2 cellular contexts compared by ENCODE assay signal in the genomic region with DNA sequence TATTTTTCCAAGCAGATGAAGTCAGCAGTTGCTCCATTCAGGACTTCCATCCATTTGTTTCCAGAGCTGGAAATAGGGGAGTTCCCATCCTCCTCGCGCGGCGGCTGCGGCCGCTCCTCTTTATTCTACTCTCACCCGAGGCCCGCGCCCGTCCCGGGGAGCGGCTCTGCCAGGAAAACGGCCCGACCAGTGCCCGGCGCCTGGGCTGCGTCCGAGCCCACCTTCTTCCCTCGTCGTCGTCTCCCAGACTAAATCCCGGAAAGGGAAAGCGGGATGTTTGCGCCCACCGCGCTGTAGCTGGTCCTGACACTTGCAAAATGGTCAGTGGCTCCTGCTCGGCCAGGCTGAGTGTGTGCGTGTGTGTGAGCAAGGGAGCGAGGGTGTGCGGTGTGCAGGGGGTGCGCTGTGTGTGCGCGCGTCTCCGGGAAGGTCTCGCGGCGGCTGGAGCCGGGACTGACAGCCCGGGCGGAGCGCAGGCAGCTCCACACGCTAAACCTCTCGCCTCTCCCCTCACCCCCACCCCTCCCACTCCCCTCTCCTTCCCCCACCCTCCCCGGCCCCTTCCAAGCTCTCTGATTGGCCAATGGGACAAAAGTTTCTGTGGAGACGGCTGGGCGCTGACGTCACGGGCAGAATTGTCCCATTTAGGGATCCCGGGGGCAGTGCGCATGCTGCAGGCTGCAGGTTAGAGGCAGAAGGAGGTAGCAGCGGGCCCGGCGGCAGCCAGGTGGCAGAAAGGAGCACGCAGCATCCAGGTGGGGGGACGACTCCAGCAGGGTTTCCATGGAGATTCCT.
TF ChIP-seq lines count a peak whose summit lies in the region.

A gene with protein sequence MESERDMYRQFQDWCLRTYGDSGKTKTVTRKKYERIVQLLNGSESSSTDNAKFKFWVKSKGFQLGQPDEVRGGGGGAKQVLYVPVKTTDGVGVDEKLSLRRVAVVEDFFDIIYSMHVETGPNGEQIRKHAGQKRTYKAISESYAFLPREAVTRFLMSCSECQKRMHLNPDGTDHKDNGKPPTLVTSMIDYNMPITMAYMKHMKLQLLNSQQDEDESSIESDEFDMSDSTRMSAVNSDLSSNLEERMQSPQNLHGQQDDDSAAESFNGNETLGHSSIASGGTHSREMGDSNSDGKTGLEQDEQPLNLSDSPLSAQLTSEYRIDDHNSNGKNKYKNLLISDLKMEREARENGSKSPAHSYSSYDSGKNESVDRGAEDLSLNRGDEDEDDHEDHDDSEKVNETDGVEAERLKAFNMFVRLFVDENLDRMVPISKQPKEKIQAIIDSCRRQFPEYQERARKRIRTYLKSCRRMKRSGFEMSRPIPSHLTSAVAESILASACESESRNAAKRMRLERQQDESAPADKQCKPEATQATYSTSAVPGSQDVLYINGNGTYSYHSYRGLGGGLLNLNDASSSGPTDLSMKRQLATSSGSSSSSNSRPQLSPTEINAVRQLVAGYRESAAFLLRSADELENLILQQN (minus strand): TSS at position 491 of the 795 bp plus-strand sequence. CDS start 1,660 bp downstream, outside the sequence.

TF ChIP-seq in IMR-90, 13 proteins besides CTCF, POLR2A, EP300 and RAD21:
- TF ChIP-seq NFE2L2 (IDR thresholded peaks at IDR 0.05; ENCODE audit: low read depth, low read length) (no peak), MAZ (IDR thresholded peaks at IDR 0.05; ENCODE audit: borderline replicate concordance, low read depth, low read length) (no peak), MAFK (IDR thresholded peaks at IDR 0.05; ENCODE audit: low read depth, low read length) (no peak), SMC3 (IDR thresholded peaks at IDR 0.05; ENCODE audit: low read depth, low read length) (no peak), MXI1 (IDR thresholded peaks at IDR 0.05; ENCODE audit: borderline replicate concordance, low read depth, low read length) (no peak), CHD1 (IDR thresholded peaks at IDR 0.05; ENCODE audit: low read depth, low read length) (no peak), RCOR1 (IDR thresholded peaks at IDR 0.05; ENCODE audit: insufficient replicate concordance, low read length) (no peak), CEBPB (IDR thresholded peaks at IDR 0.05; ENCODE audit: low read depth, low read length) (no peak), RFX5 (IDR thresholded peaks at IDR 0.05; ENCODE audit: low read depth, low read length) (no peak), FOS (IDR thresholded peaks at IDR 0.05; ENCODE audit: low read depth, low read length) (no peak), BHLHE40 (IDR thresholded peaks at IDR 0.05; ENCODE audit: low read depth, low read length) (no peak)
- TF ChIP-seq, protein P1, sequence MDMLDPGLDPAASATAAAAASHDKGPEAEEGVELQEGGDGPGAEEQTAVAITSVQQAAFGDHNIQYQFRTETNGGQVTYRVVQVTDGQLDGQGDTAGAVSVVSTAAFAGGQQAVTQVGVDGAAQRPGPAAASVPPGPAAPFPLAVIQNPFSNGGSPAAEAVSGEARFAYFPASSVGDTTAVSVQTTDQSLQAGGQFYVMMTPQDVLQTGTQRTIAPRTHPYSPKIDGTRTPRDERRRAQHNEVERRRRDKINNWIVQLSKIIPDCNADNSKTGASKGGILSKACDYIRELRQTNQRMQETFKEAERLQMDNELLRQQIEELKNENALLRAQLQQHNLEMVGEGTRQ (IDR thresholded peaks at IDR 0.05; ENCODE audit: low read depth, low read length): no peak
- TF ChIP-seq, protein P2, sequence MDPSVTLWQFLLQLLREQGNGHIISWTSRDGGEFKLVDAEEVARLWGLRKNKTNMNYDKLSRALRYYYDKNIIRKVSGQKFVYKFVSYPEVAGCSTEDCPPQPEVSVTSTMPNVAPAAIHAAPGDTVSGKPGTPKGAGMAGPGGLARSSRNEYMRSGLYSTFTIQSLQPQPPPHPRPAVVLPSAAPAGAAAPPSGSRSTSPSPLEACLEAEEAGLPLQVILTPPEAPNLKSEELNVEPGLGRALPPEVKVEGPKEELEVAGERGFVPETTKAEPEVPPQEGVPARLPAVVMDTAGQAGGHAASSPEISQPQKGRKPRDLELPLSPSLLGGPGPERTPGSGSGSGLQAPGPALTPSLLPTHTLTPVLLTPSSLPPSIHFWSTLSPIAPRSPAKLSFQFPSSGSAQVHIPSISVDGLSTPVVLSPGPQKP (IDR thresholded peaks at IDR 0.05; ENCODE audit: borderline replicate concordance, low read depth, low read length): no peak

TF ChIP-seq in SK-N-SH, 30 proteins besides CTCF, POLR2A, EP300 and RAD21:
- TF ChIP-seq NFIC (IDR thresholded peaks at IDR 0.05; ENCODE audit: borderline replicate concordance) (no peak), TAF1 (IDR thresholded peaks at IDR 0.05; ENCODE audit: borderline replicate concordance, low read depth, low read length) (no peak), NRF1 (IDR thresholded peaks at IDR 0.05; ENCODE audit: low read depth, low read length) (peak; percentile 41; the same call in 1 of the 2 replicates), MEF2A (IDR thresholded peaks at IDR 0.05; ENCODE audit: borderline replicate concordance, low read depth) (no peak), CHD2 (IDR thresholded peaks at IDR 0.05; ENCODE audit: low read length, partially characterized antibody) (peak; percentile 89), ELF1 (IDR thresholded peaks at IDR 0.05) (no peak), GABPA (IDR thresholded peaks at IDR 0.05; ENCODE audit: low read depth) (no peak), FOXM1 (IDR thresholded peaks at IDR 0.05; ENCODE audit: low read depth) (no peak), TEAD4 (IDR thresholded peaks at IDR 0.05; ENCODE audit: borderline replicate concordance, insufficient read depth) (no peak), FOXJ3 (CRISPR knock-in tag; IDR thresholded peaks at IDR 0.05) (peak; percentile 43; the same call in 1 of the 2 replicates), EZH2phosphoT487 (IDR thresholded peaks at IDR 0.05; ENCODE audit: borderline replicate concordance, low read depth) (no peak), SMC3 (IDR thresholded peaks at IDR 0.05; ENCODE audit: low read depth, low read length) (no peak; the same call in 1 of the 2 replicates), RFX5 (IDR thresholded peaks at IDR 0.05; ENCODE audit: low read length) (peak; percentile 73), SIN3A (IDR thresholded peaks at IDR 0.05; ENCODE audit: borderline replicate concordance, low read depth, low read length) (no peak), TCF12 (IDR thresholded peaks at IDR 0.05) (no peak), MXI1 (IDR thresholded peaks at IDR 0.05; ENCODE audit: low read depth, low read length) (peak; percentile 83), GATA2 (CRISPR knock-in tag; IDR thresholded peaks at IDR 0.05) (no peak), FOSL2 (IDR thresholded peaks at IDR 0.05; ENCODE audit: borderline replicate concordance, low read depth) (no peak), RCOR1 (IDR thresholded peaks at IDR 0.05; ENCODE audit: low read length) (no peak), YY1 (IDR thresholded peaks at IDR 0.05; ENCODE audit: low read depth) (no peak), JUND (IDR thresholded peaks at IDR 0.05) (no peak), RXRA (IDR thresholded peaks at IDR 0.05; ENCODE audit: borderline replicate concordance, low read depth) (no peak), POLR2AphosphoS5 (IDR thresholded peaks at IDR 0.05; ENCODE audit: low read depth, low read length) (no peak)
- TF ChIP-seq, protein P3, sequence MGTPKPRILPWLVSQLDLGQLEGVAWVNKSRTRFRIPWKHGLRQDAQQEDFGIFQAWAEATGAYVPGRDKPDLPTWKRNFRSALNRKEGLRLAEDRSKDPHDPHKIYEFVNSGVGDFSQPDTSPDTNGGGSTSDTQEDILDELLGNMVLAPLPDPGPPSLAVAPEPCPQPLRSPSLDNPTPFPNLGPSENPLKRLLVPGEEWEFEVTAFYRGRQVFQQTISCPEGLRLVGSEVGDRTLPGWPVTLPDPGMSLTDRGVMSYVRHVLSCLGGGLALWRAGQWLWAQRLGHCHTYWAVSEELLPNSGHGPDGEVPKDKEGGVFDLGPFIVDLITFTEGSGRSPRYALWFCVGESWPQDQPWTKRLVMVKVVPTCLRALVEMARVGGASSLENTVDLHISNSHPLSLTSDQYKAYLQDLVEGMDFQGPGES (IDR thresholded peaks at IDR 0.05; ENCODE audit: low read depth, low read length): no peak
- TF ChIP-seq, protein P1 (IDR thresholded peaks at IDR 0.05; ENCODE audit: borderline replicate concordance, low read depth, low read length): no peak
- TF ChIP-seq, protein P4, sequence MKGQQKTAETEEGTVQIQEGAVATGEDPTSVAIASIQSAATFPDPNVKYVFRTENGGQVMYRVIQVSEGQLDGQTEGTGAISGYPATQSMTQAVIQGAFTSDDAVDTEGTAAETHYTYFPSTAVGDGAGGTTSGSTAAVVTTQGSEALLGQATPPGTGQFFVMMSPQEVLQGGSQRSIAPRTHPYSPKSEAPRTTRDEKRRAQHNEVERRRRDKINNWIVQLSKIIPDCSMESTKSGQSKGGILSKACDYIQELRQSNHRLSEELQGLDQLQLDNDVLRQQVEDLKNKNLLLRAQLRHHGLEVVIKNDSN (IDR thresholded peaks at IDR 0.05; ENCODE audit: borderline replicate concordance, low read depth): no peak
- TF ChIP-seq, protein P5, sequence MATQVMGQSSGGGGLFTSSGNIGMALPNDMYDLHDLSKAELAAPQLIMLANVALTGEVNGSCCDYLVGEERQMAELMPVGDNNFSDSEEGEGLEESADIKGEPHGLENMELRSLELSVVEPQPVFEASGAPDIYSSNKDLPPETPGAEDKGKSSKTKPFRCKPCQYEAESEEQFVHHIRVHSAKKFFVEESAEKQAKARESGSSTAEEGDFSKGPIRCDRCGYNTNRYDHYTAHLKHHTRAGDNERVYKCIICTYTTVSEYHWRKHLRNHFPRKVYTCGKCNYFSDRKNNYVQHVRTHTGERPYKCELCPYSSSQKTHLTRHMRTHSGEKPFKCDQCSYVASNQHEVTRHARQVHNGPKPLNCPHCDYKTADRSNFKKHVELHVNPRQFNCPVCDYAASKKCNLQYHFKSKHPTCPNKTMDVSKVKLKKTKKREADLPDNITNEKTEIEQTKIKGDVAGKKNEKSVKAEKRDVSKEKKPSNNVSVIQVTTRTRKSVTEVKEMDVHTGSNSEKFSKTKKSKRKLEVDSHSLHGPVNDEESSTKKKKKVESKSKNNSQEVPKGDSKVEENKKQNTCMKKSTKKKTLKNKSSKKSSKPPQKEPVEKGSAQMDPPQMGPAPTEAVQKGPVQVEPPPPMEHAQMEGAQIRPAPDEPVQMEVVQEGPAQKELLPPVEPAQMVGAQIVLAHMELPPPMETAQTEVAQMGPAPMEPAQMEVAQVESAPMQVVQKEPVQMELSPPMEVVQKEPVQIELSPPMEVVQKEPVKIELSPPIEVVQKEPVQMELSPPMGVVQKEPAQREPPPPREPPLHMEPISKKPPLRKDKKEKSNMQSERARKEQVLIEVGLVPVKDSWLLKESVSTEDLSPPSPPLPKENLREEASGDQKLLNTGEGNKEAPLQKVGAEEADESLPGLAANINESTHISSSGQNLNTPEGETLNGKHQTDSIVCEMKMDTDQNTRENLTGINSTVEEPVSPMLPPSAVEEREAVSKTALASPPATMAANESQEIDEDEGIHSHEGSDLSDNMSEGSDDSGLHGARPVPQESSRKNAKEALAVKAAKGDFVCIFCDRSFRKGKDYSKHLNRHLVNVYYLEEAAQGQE (IDR thresholded peaks at IDR 0.05; ENCODE audit: low read depth, low read length): no peak
- TF ChIP-seq, protein P6, sequence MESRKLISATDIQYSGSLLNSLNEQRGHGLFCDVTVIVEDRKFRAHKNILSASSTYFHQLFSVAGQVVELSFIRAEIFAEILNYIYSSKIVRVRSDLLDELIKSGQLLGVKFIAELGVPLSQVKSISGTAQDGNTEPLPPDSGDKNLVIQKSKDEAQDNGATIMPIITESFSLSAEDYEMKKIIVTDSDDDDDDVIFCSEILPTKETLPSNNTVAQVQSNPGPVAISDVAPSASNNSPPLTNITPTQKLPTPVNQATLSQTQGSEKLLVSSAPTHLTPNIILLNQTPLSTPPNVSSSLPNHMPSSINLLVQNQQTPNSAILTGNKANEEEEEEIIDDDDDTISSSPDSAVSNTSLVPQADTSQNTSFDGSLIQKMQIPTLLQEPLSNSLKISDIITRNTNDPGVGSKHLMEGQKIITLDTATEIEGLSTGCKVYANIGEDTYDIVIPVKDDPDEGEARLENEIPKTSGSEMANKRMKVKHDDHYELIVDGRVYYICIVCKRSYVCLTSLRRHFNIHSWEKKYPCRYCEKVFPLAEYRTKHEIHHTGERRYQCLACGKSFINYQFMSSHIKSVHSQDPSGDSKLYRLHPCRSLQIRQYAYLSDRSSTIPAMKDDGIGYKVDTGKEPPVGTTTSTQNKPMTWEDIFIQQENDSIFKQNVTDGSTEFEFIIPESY (IDR thresholded peaks at IDR 0.05; ENCODE audit: borderline replicate concordance, low read depth): no peak
- TF ChIP-seq, protein P7, sequence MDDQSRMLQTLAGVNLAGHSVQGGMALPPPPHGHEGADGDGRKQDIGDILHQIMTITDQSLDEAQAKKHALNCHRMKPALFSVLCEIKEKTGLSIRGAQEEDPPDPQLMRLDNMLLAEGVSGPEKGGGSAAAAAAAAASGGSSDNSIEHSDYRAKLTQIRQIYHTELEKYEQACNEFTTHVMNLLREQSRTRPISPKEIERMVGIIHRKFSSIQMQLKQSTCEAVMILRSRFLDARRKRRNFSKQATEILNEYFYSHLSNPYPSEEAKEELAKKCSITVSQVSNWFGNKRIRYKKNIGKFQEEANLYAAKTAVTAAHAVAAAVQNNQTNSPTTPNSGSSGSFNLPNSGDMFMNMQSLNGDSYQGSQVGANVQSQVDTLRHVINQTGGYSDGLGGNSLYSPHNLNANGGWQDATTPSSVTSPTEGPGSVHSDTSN (IDR thresholded peaks at IDR 0.05): no peak
- TF ChIP-seq, protein P8, sequence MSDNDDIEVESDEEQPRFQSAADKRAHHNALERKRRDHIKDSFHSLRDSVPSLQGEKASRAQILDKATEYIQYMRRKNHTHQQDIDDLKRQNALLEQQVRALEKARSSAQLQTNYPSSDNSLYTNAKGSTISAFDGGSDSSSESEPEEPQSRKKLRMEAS (IDR thresholded peaks at IDR 0.05; ENCODE audit: low read depth): no peak
TF ChIP-seq in SK-N-SH: peak in this region for 5.
